In genomic region chr18:74351354-74351753, GRCh38 we compare ENCODE assay signal across 10 cellular contexts. TPM values are rescaled to one million over a fixed set of nuclear protein-coding genes. Genes with fewer than 3 reads are reported as not detected.
DNase-seq lines count a peak whose midpoint lies in the region; ATAC-seq and TF ChIP-seq lines count a peak whose summit lies in the region.
"Had no signal": no experiment of that assay in that cellular context is flagged by ENCODE, and none has a peak within 500 bp of the region (broad histone marks: within the 10 kb centered on the region; RNA-seq: fewer than 3 reads in every experiment).

No MANE protein-coding gene starts in this region.

- H3K4me3 Mint-ChIP-seq in activated CD4-positive, alpha-beta T cell treated with anti-CD3 and anti-CD28 coated beads, Interleukin-2, amount 10 ng/mL, durations not matched to agents 24 days and 14 days, result no peak overlapping the region
- H3K4me3 Mint-ChIP-seq in activated CD4-positive, alpha-beta T cell treated with anti-CD3 and anti-CD28 coated beads for 36 hours, result no peak overlapping the region
- no peak overlapping the region for H3K4me3 Mint-ChIP-seq in T-helper 17 cell
- H3K4me3 Mint-ChIP-seq: activated naive CD4-positive, alpha-beta T cell treated with anti-CD3 and anti-CD28 coated beads, Interleukin-2, amount 50 U/mL, for 24 hours had no signal

- no peak for ATAC-seq in activated CD4-positive, alpha-beta T cell treated with anti-CD3 and anti-CD28 coated beads for 36 hours
- ATAC-seq in HG03159 (IDR thresholded peaks at IDR 0.05; ENCODE audit: unreplicated experiment) (peak; percentile 72), HG02840 (IDR thresholded peaks at IDR 0.05; ENCODE audit: low FRiP score, unreplicated experiment) (no peak), T-helper 17 cell (no peak)

- no peak for TF ChIP-seq CTCF in adrenal gland (IDR thresholded peaks at IDR 0.05)

- H3K4me3 ChIP-seq in adrenal gland, result no peak overlapping the region

- WGBS in adrenal gland, 4 donors, result 43 to 57% (median 52%) methylated on average over 1 of the region's 1 CpG

- no peaks in the 10 kb centered on the region for H3K36me3 ChIP-seq in adrenal gland (replicated peaks in 1 of 2)

- peaks cover 12% of the 10 kb centered on the region for H3K27me3 ChIP-seq in adrenal gland

- POLR2A ChIA-PET in activated CD4-positive, alpha-beta T cell treated with anti-CD3 and anti-CD28 coated beads for 36 hours (lab: Charles Lee), result no interaction called here

- DNase-seq in activated CD4-positive, alpha-beta T cell treated with anti-CD3 and anti-CD28 coated beads, Interleukin-2, amount 10 ng/mL, durations not matched to agents 24 days and 14 days, result peak; percentile 55
- DNase-seq in activated CD4-positive, alpha-beta T cell treated with anti-CD3 and anti-CD28 coated beads for 36 hours, result no peak
- DNase-seq in adrenal gland (peak in 4 of 7 donors; percentile 10 to 58 (median 32)), renal cortical epithelial cell (ENCODE audit: low read depth) (peak; percentile 35), GOT3 (lab: John Stamatoyannopoulos, UW) (no peak), T-helper 17 cell (no peak)
- DNase-seq: kidney glomerular epithelial cell had no signal

- CTCF ChIA-PET in activated CD4-positive, alpha-beta T cell treated with anti-CD3 and anti-CD28 coated beads for 36 hours (lab: Charles Lee), result interaction anchor here (0.5 to 1.3 kb wide), 2 partner anchors 9 to 193 kb away, joined by 3 read pairs; no protein-coding TSS in a partner anchor

- peaks cover 11% of the 10 kb centered on the region for H3K4me1 Mint-ChIP-seq in activated CD4-positive, alpha-beta T cell treated with anti-CD3 and anti-CD28 coated beads, Interleukin-2, amount 10 ng/mL, durations not matched to agents 24 days and 14 days
- peaks cover under 1% of the 10 kb centered on the region for H3K4me1 Mint-ChIP-seq in activated CD4-positive, alpha-beta T cell treated with anti-CD3 and anti-CD28 coated beads for 36 hours
- H3K4me1 Mint-ChIP-seq in T-helper 17 cell, result peaks cover under 1% of the 10 kb centered on the region

- intact Hi-C loops in activated CD4-positive, alpha-beta T cell treated with anti-CD3 and anti-CD28 coated beads, Interleukin-2, amount 10 ng/mL, durations not matched to agents 24 days and 14 days (cut with micrococcal nuclease), result no loop called here
- intact Hi-C loops in activated CD4-positive, alpha-beta T cell treated with anti-CD3 and anti-CD28 coated beads for 36 hours (cut with DNase I, micrococcal nuclease), result no loop called here
- intact Hi-C loops in adrenal gland (cut with DNase I), result loop anchor here (5.0 to 10.0 kb wide), 3 partner anchors 123 to 201 kb away; partner anchors contain the start of gene CNDP1 (in 1 of the 2)

- no peaks in the 10 kb centered on the region for H3K36me3 Mint-ChIP-seq in activated CD4-positive, alpha-beta T cell treated with anti-CD3 and anti-CD28 coated beads, Interleukin-2, amount 10 ng/mL, durations not matched to agents 24 days and 14 days (ENCODE audit: low read depth)
- H3K36me3 Mint-ChIP-seq in activated CD4-positive, alpha-beta T cell treated with anti-CD3 and anti-CD28 coated beads for 36 hours (ENCODE audit: low read depth), result no peaks in the 10 kb centered on the region
- H3K36me3 Mint-ChIP-seq in T-helper 17 cell (ENCODE audit: low read depth), result no peaks in the 10 kb centered on the region
- H3K36me3 Mint-ChIP-seq: activated naive CD4-positive, alpha-beta T cell treated with anti-CD3 and anti-CD28 coated beads, Interleukin-2, amount 50 U/mL, for 24 hours had no signal

- H3K9me3 ChIP-seq in adrenal gland (replicated peaks in 1 of 3), result no peaks in the 10 kb centered on the region
- H3K9me3 ChIP-seq in T-helper 17 cell (ENCODE audit: control insufficient read depth, low read length, poor library complexity, severe bottlenecking), result no peaks in the 10 kb centered on the region

- TF ChIP-seq POLR2A in adrenal gland (IDR thresholded peaks at IDR 0.05), result no peak

- no peaks in the 10 kb centered on the region for H3K9me3 Mint-ChIP-seq in activated CD4-positive, alpha-beta T cell treated with anti-CD3 and anti-CD28 coated beads, Interleukin-2, amount 10 ng/mL, durations not matched to agents 24 days and 14 days
- H3K9me3 Mint-ChIP-seq in activated CD4-positive, alpha-beta T cell treated with anti-CD3 and anti-CD28 coated beads for 36 hours (ENCODE audit: low read depth), result no peaks in the 10 kb centered on the region
- H3K9me3 Mint-ChIP-seq: activated naive CD4-positive, alpha-beta T cell treated with anti-CD3 and anti-CD28 coated beads, Interleukin-2, amount 50 U/mL, for 24 hours had no signal

- H3K27ac ChIP-seq in adrenal gland, result no peak overlapping the region

- H3K4me1 ChIP-seq in adrenal gland (replicated peaks in 1 of 2), result no peaks in the 10 kb centered on the region

- peaks cover 24% of the 10 kb centered on the region for H3K27me3 Mint-ChIP-seq in activated CD4-positive, alpha-beta T cell treated with anti-CD3 and anti-CD28 coated beads, Interleukin-2, amount 10 ng/mL, durations not matched to agents 24 days and 14 days
- H3K27me3 Mint-ChIP-seq in activated CD4-positive, alpha-beta T cell treated with anti-CD3 and anti-CD28 coated beads for 36 hours, result no peaks in the 10 kb centered on the region
- H3K27me3 Mint-ChIP-seq in T-helper 17 cell, result peaks cover 14% of the 10 kb centered on the region
- H3K27me3 Mint-ChIP-seq: activated naive CD4-positive, alpha-beta T cell treated with anti-CD3 and anti-CD28 coated beads, Interleukin-2, amount 50 U/mL, for 24 hours had no signal

- no peak overlapping the region for H3K27ac Mint-ChIP-seq in activated CD4-positive, alpha-beta T cell treated with anti-CD3 and anti-CD28 coated beads, Interleukin-2, amount 10 ng/mL, durations not matched to agents 24 days and 14 days
- no peak overlapping the region for H3K27ac Mint-ChIP-seq in activated CD4-positive, alpha-beta T cell treated with anti-CD3 and anti-CD28 coated beads for 36 hours
- no peak overlapping the region for H3K27ac Mint-ChIP-seq in T-helper 17 cell
- H3K27ac Mint-ChIP-seq: activated naive CD4-positive, alpha-beta T cell treated with anti-CD3 and anti-CD28 coated beads, Interleukin-2, amount 50 U/mL, for 24 hours had no signal

RNA-seq across cellular contexts. Expression of gene C18orf63, which starts 35.7 kb away (rescaled TPM):
- not detected in 2 replicates for total RNA-seq in activated CD4-positive, alpha-beta T cell treated with anti-CD3 and anti-CD28 coated beads, Interleukin-2, amount 10 ng/mL, durations not matched to agents 24 days and 14 days
- not detected for total RNA-seq in activated CD4-positive, alpha-beta T cell treated with anti-CD3 and anti-CD28 coated beads for 36 hours
- total RNA-seq in adrenal gland (not detected), renal cortical epithelial cell (not detected in 2 replicates), T-helper 17 cell (not detected)
- not detected for polyA plus RNA-seq in adrenal gland

RNA-seq across cellular contexts. Expression of gene CYB5A, which starts 59.6 kb away (rescaled TPM):
- 34.8 and 40.7 TPM in 2 replicates for total RNA-seq in activated CD4-positive, alpha-beta T cell treated with anti-CD3 and anti-CD28 coated beads, Interleukin-2, amount 10 ng/mL, durations not matched to agents 24 days and 14 days
- total RNA-seq in activated CD4-positive, alpha-beta T cell treated with anti-CD3 and anti-CD28 coated beads for 36 hours, result 10 to 100 TPM; 53.1 to 61.4 TPM
- total RNA-seq in adrenal gland (100 to 1,000 TPM in 5 of 8 donors, 10 to 100 TPM in 3; 70.8 to 193 (median 130) TPM), renal cortical epithelial cell (163 and 256 TPM in 2 replicates), T-helper 17 cell (10 to 100 TPM; 14.5 to 14.8 TPM)
- 100 to 1,000 TPM in 1 of 3 donors, 10 to 100 TPM in 2; 62.0 to 207 (median 84.4) TPM for polyA plus RNA-seq in adrenal gland

Comparison
In these comparisons a context has a peak if more than half of its experiments do, and no peak if none do; other contexts are left out.
1. DNase-seq: peak in activated CD4-positive, alpha-beta T cell treated with anti-CD3 and anti-CD28 coated beads, Interleukin-2, amount 10 ng/mL, durations not matched to agents 24 days and 14 days (single experiment), adrenal gland (4 of 7) and renal cortical epithelial cell (single experiment); none in activated CD4-positive, alpha-beta T cell treated with anti-CD3 and anti-CD28 coated beads for 36 hours (single experiment), GOT3 (single experiment) and T-helper 17 cell (0 of 3).
2. intact Hi-C loops: an anchor here in adrenal gland (5.0 to 10.0 kb wide); none called in activated CD4-positive, alpha-beta T cell treated with anti-CD3 and anti-CD28 coated beads, Interleukin-2, amount 10 ng/mL, durations not matched to agents 24 days and 14 days and activated CD4-positive, alpha-beta T cell treated with anti-CD3 and anti-CD28 coated beads for 36 hours.